Comparison of ENCODE assay signal across 23 cellular contexts in genomic region chr2:76427447-76427846, GRCh38.
"Had no signal": no experiment of that assay in that cellular context is flagged by ENCODE, and none has a peak within 500 bp of the region (broad histone marks: within the 10 kb centered on the region; RNA-seq: fewer than 3 reads in every experiment).

No MANE protein-coding gene starts in this region.

- H3K36me3 ChIP-seq: ascending aorta, SJCRH30 had no signal

- ATAC-seq: activated CD8-positive, alpha-beta T cell treated with anti-CD3 and anti-CD28 coated beads for 36 hours; activated T-cell treated with anti-CD3 and anti-CD28 coated beads, Interleukin-2, amount 50 U/mL, for 72 hours; Panc1 had no signal

- H3K4me1 ChIP-seq: ascending aorta, SJCRH30 had no signal

- DNase-seq: activated CD4-positive, alpha-beta T cell treated with anti-CD3 and anti-CD28 coated beads for 4 hours; activated CD8-positive, alpha-beta memory T cell treated with anti-CD3 and anti-CD28 coated beads, Interleukin-2, amount 50 U/mL, for 4 hours; activated CD8-positive, alpha-beta T cell treated with anti-CD3 and anti-CD28 coated beads for 36 hours; activated T-cell treated with anti-CD3 and anti-CD28 coated beads, Interleukin-2, amount 50 U/mL, for 72 hours; amniotic stem cell; MV-4-11; NCI-H1092 treated with DMSO at 0.1 percent for 48 hours; NCI-H1417 treated with DMSO at 0.1 percent for 48 hours; NCI-H1694; NCI-H2029; NCI-H2107; NCI-H2171 treated with DMSO at 0.1 percent for 48 hours; NCI-H226; NCI-H510A; NCI-H526 treated with DMSO at 0.1 percent for 48 hours; NCI-H82; Right ventricle myocardium superior; SJCRH30; SK-N-SH; T-helper 1 cell had no signal

- H3K27ac ChIP-seq: ascending aorta, RWPE1, SJCRH30 had no signal

- H3K27me3 ChIP-seq: ascending aorta, SJCRH30 had no signal

- H3K4me3 ChIP-seq: ascending aorta, SJCRH30 had no signal

- H3K9me3 ChIP-seq: ascending aorta, SJCRH30, SK-N-SH had no signal
